ENCODE assay signal across 8 cellular contexts in the genomic region with DNA sequence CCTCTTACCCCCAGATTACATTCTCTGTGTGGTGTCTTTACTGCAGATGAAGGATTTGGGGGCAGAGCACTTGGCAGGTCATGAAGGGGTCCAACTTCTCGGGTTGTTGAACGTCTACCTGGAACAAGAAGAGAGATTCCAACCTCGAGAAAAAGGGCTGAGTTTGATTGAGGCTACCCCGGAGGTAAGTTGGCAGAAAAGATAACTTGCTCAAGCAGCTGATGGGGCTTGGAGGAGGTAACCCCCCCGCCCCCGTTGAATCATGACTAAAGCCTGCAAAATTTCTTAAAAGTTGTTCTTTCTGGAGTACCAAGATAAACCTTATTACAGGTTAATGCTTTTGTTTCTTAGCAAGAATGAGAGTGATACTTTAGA. TPM values are rescaled to one million over a fixed set of nuclear protein-coding genes. Genes with fewer than 3 reads are reported as not detected.
DNase-seq lines count a peak whose midpoint lies in the region; ATAC-seq and TF ChIP-seq lines count a peak whose summit lies in the region.

No MANE protein-coding gene starts in this region.

- CTCF ChIA-PET in A673 (lab: Charles Lee) = no interaction called here

- POLR2A ChIA-PET in A673 (lab: Charles Lee; ENCODE audit: low non-redundant PET) = interaction anchor here (0.6 kb wide), 1 partner anchor 290 kb away, joined by 9 read pairs; no protein-coding TSS in a partner anchor

- no peaks in the 10 kb centered on the region for H3K4me1 ChIP-seq in A673 (ENCODE audit: insufficient read depth, low read length, poor library complexity, severe bottlenecking)
- peaks cover 38% of the 10 kb centered on the region for H3K4me1 ChIP-seq in mononuclear cell (ENCODE audit: insufficient read depth, low read length)

- H3K9me3 ChIP-seq in A673 (ENCODE audit: low read depth, low read length, poor library complexity, severe bottlenecking) (no peaks in the 10 kb centered on the region), mononuclear cell (ENCODE audit: low read depth, low read length) (no peaks in the 10 kb centered on the region)

- H3K27me3 ChIP-seq in A673 (replicated peaks; ENCODE audit: insufficient read depth, low read depth, low read length, poor library complexity) (no peaks in the 10 kb centered on the region), brain microvascular endothelial cell (replicated peaks) (no peaks in the 10 kb centered on the region), mononuclear cell (ENCODE audit: insufficient read depth, low read length) (no peaks in the 10 kb centered on the region)

- H3K4me3 ChIP-seq in A673 (ENCODE audit: low read depth, low read length, poor library complexity, severe bottlenecking) (peak overlapping the region; percentile 81), brain microvascular endothelial cell (ENCODE audit: low read depth, low read length) (peak overlapping the region; percentile 94), mononuclear cell (ENCODE audit: low read length) (peak overlapping the region; percentile 92)

- no TSS peak for BruUV-seq in A673 (replicated peaks; lab: Mats Ljungman, UMichigan)

- TF ChIP-seq CTCF in A673 (conservative IDR thresholded peaks at IDR 0.05; ENCODE audit: low read depth, low read length) (no peak), brain microvascular endothelial cell (IDR thresholded peaks at IDR 0.05; ENCODE audit: low read depth, low read length, missing control alignments) (no peak)

- intact Hi-C loops in A673 (cut with micrococcal nuclease; ENCODE audit: unreplicated experiment) = loop anchor here (5.0 kb wide), 1 partner anchor 81 kb away; a partner anchor contains a TSS

- DNase-seq in A673 (ENCODE audit: low spot score) (no peak), M059J (ENCODE audit: low read depth) (peak; percentile 41), brain microvascular endothelial cell (no peak), NCI-H187 treated with DMSO at 0.1 percent for 48 hours (lab: John Stamatoyannopoulos, UW) (no peak), DMS 273 treated with DMSO at 0.1 percent for 48 hours (lab: John Stamatoyannopoulos, UW) (no peak)

- H3K27ac ChIP-seq in A673 (ENCODE audit: low read depth, low read length, poor library complexity, severe bottlenecking) (peak overlapping the region; percentile 50), brain microvascular endothelial cell (peak overlapping the region; percentile 96)

- ATAC-seq in HG03469 (IDR thresholded peaks at IDR 0.05; ENCODE audit: unreplicated experiment) = no peak
- no peak for ATAC-seq in GM18873 (IDR thresholded peaks at IDR 0.05; ENCODE audit: low FRiP score, unreplicated experiment)

- H3K36me3 ChIP-seq in A673 (ENCODE audit: insufficient read depth, low read length, poor library complexity, severe bottlenecking) (peaks cover 22% of the 10 kb centered on the region), brain microvascular endothelial cell (replicated peaks) (peaks cover 16% of the 10 kb centered on the region)

- in situ Hi-C loops in brain microvascular endothelial cell (cut with HindIII; ENCODE audit: low pct_ligation_motif_present, low sequenced_read_pairs) = no loop called here

RNA-seq across cellular contexts. Expression of a gene that starts 1.5 kb away (rescaled TPM):
- total RNA-seq in A673 (2021) (9.2 and 12.9 TPM in 2 replicates), mononuclear cell (48.9 TPM)
- total RNA-seq in M059J (2014; rRNA removed; shearing (Covaris generic)) = 8.5 and 18.4 TPM in 2 replicates
